In genomic region chr20:49507741-49508434, GRCh38 we compare ENCODE assay signal across 16 cellular contexts. TPM values are rescaled to one million over a fixed set of nuclear protein-coding genes. Genes with fewer than 3 reads are reported as not detected.
DNase-seq lines count a peak whose midpoint lies in the region; ATAC-seq, FAIRE-seq and TF ChIP-seq lines count a peak whose summit lies in the region.
"Had no signal": no experiment of that assay in that cellular context is flagged by ENCODE, and none has a peak within 500 bp of the region (broad histone marks: within the 10 kb centered on the region; RNA-seq: fewer than 3 reads in every experiment).

No MANE protein-coding gene starts in this region.

- H3K4me2 ChIP-seq in GM12878 (ENCODE audit: control insufficient read depth, insufficient read depth) = no peak overlapping the region
- H3K4me2 ChIP-seq in neural progenitor cell = no peak overlapping the region
- H3K4me2 ChIP-seq in osteoblast (ENCODE audit: insufficient read depth, low read length) = no peak overlapping the region

- CTCF ChIA-PET in GM12878 (lab: Yijun Ruan, JAX) (interaction anchor here (0.6 to 3.8 kb wide), 10 partner anchors 14 to 338 kb away, joined by 3 to 22 read pairs (median 4); no protein-coding TSS in a partner anchor), WTC11 (lab: Charles Lee) (interaction anchor here (1.0 to 6.5 kb wide), 12 partner anchors 11 to 188 kb away, joined by 3 to 76 read pairs (median 8); partner anchors contain the start of gene KCNB1)

- SMC1A ChIA-PET in GM12878 (lab: Charles Lee; ENCODE audit: uncharacterized antibody, unreplicated experiment) = interaction anchor here (1.1 to 1.4 kb wide), 4 partner anchors 14 to 90 kb away, joined by 3 read pairs; no protein-coding TSS in a partner anchor

- TF ChIP-seq EP300 in GM12878 (IDR thresholded peaks at IDR 0.05; ENCODE audit: borderline replicate concordance in 1 of 2, control insufficient read depth in 1 of 2, low read depth in 2 of 2, low read length in 2 of 2) = no peak

- no peaks in the 10 kb centered on the region for H3K36me3 ChIP-seq in GM12878 (ENCODE audit: control insufficient read depth in 2 of 2, insufficient read depth in 2 of 2, low read length in 1 of 2)
- no peaks in the 10 kb centered on the region for H3K36me3 ChIP-seq in neural progenitor cell
- no peaks in the 10 kb centered on the region for H3K36me3 ChIP-seq in osteoblast (ENCODE audit: insufficient read depth, low read length)
- H3K36me3 ChIP-seq: pancreas had no signal

- RAD21 ChIA-PET in GM12878 (lab: Charles Lee; ENCODE audit: unreplicated experiment) = no interaction called here

- H3K79me2 ChIP-seq in GM12878 (ENCODE audit: control insufficient read depth, insufficient read depth, low read length) (no peaks in the 10 kb centered on the region), neural progenitor cell (ENCODE audit: low read depth) (no peaks in the 10 kb centered on the region), osteoblast (ENCODE audit: insufficient read depth, low read length) (no peaks in the 10 kb centered on the region)

- H2AFZ ChIP-seq in GM12878 (ENCODE audit: control insufficient read depth, low read depth, low read length) (no peak overlapping the region), neural progenitor cell (replicated peaks) (no peak overlapping the region), osteoblast (ENCODE audit: low read length) (no peak overlapping the region)

- peaks cover 60% of the 10 kb centered on the region for H3K4me1 Mint-ChIP-seq in neural progenitor cell
- 0 out of 2 replicates have a peak, but pooled peaks cover 5% of the 10 kb centered on the region for H3K4me1 Mint-ChIP-seq in WTC11
- peaks cover 7% of the 10 kb centered on the region for H3K4me1 Mint-ChIP-seq in stimulated activated memory B cell treated with anti-CD40 and anti-IgM and Interleukin-4, amounts not matched to agents 10 μg/mL and 1 μg/mL and 100 μg/mL, for 72 hours

- no peak for TF ChIP-seq POLR2A in GM12878 (IDR thresholded peaks at IDR 0.05; ENCODE audit: low read depth, low read length)

- DNase-seq in COLO668 (lab: John Stamatoyannopoulos, UW; ENCODE audit: unreplicated experiment) (peak; percentile 37), NCI-H1694 treated with DMSO at 0.1 percent for 48 hours (lab: John Stamatoyannopoulos, UW) (peak; percentile 82), GM12878 (ENCODE audit: low read depth, low spot score) (no peak), neural progenitor cell (ENCODE audit: low spot score) (peak; percentile 20), WTC11 (ENCODE audit: low spot score) (no peak), osteoblast (ENCODE audit: insufficient read length, low spot score, missing footprints) (no peak)
- DNase-seq: GF-D8, left colon, pancreas, T1000, testis had no signal

- H3F3A ChIP-seq in neural progenitor cell (ENCODE audit: low read depth) = peaks cover 29% of the 10 kb centered on the region

- TF ChIP-seq CTCF in GM12878 (IDR thresholded peaks at IDR 0.05 in 2 of 3, conservative IDR thresholded peaks at IDR 0.05 in 1 of 3; ENCODE audit: control insufficient read depth in 2 of 3, extremely low read depth in 1 of 3, insufficient read depth in 1 of 3, low read depth in 3 of 3, low read length in 3 of 3) (no peak), neural progenitor cell (IDR thresholded peaks at IDR 0.05) (no peak), WTC11 (IDR thresholded peaks at IDR 0.05) (no peak), osteoblast (IDR thresholded peaks at IDR 0.05; ENCODE audit: extremely low read depth, low read depth, low read length) (no peak)

- H4K20me1 ChIP-seq in GM12878 (ENCODE audit: control insufficient read depth, insufficient read depth) (no peaks in the 10 kb centered on the region), neural progenitor cell (ENCODE audit: low read depth) (peaks cover 4% of the 10 kb centered on the region), osteoblast (ENCODE audit: insufficient read depth, low read length) (no peaks in the 10 kb centered on the region)

- H3K4me3 Mint-ChIP-seq in neural progenitor cell = no peak overlapping the region
- no peak overlapping the region for H3K4me3 Mint-ChIP-seq in WTC11
- no peak overlapping the region for H3K4me3 Mint-ChIP-seq in stimulated activated memory B cell treated with anti-CD40 and anti-IgM and Interleukin-4, amounts not matched to agents 10 μg/mL and 1 μg/mL and 100 μg/mL, for 72 hours

- intact Hi-C loops in GM12878 (cut with micrococcal nuclease; ENCODE audit: unreplicated experiment) = loop anchor here (1.0 kb wide), 1 partner anchor 174 kb away; no protein-coding TSS in a partner anchor

- H3K9me3 ChIP-seq in GM12878 (replicated peaks; ENCODE audit: control insufficient read depth, insufficient read depth, low read length) (no peaks in the 10 kb centered on the region), neural progenitor cell (ENCODE audit: low read depth) (no peaks in the 10 kb centered on the region), osteoblast (ENCODE audit: low read depth, low read length) (no peaks in the 10 kb centered on the region)
- H3K9me3 ChIP-seq: pancreas, testis had no signal

- ATAC-seq in GM12878 = peak; percentile 28
- no peak for ATAC-seq in WTC11
- no peak for ATAC-seq in stimulated activated memory B cell treated with anti-CD40 and anti-IgM and Interleukin-4, amounts not matched to agents 10 μg/mL and 1 μg/mL and 100 μg/mL, for 72 hours
- ATAC-seq in GM21367 (IDR thresholded peaks at IDR 0.05; ENCODE audit: unreplicated experiment) = no peak

- no peak for FAIRE-seq in GM12878 (lab: Jason Lieb, UNC)
- FAIRE-seq: pancreas, small intestine had no signal

- in situ Hi-C loops in GM12878 (cut with MboI) = loop anchor here (25.0 kb wide), 1 partner anchor 171 kb away; no protein-coding TSS in a partner anchor

- no TSS peak for BruUV-seq in GM12878 (replicated peaks; lab: Mats Ljungman, UMichigan)

- H3K4me3 ChIP-seq in GM12878 = no peak overlapping the region
- no peak overlapping the region for H3K4me3 ChIP-seq in neural progenitor cell
- no peak overlapping the region for H3K4me3 ChIP-seq in osteoblast (ENCODE audit: insufficient read depth, low read length)
- H3K4me3 ChIP-seq: pancreas, SK-N-MC, testis had no signal

- TF ChIP-seq RAD21 in GM12878 (IDR thresholded peaks at IDR 0.05; ENCODE audit: insufficient read depth, low read depth, low read length) = no peak

- POLR2A ChIA-PET in GM12878 (lab: Charles Lee) (no interaction called here), WTC11 (lab: Charles Lee) (no interaction called here)

- no peaks in the 10 kb centered on the region for H3K4me1 ChIP-seq in GM12878 (ENCODE audit: control insufficient read depth, insufficient read depth, low read length)
- peaks cover 35% of the 10 kb centered on the region for H3K4me1 ChIP-seq in neural progenitor cell
- peaks cover 17% of the 10 kb centered on the region for H3K4me1 ChIP-seq in osteoblast (ENCODE audit: insufficient read depth, low read length)
- H3K4me1 ChIP-seq: pancreas had no signal

- peak overlapping the region; percentile 39 for H3K27ac Mint-ChIP-seq in neural progenitor cell
- no peak overlapping the region for H3K27ac Mint-ChIP-seq in WTC11
- no peak overlapping the region for H3K27ac Mint-ChIP-seq in stimulated activated memory B cell treated with anti-CD40 and anti-IgM and Interleukin-4, amounts not matched to agents 10 μg/mL and 1 μg/mL and 100 μg/mL, for 72 hours

- H3K9ac ChIP-seq in GM12878 (ENCODE audit: control insufficient read depth, insufficient read depth, low read length) (no peak overlapping the region), neural progenitor cell (no peak overlapping the region)

- WGBS in GM12878 (ENCODE audit: insufficient coverage, insufficient replicate concordance, low lambda C conversion rate, missing lambda C conversion rate) = 61% methylated on average over 20 of the region's 21 CpGs

- H3K27ac ChIP-seq in GM12878 (ENCODE audit: control insufficient read depth, insufficient read depth) = no peak overlapping the region
- no peak overlapping the region for H3K27ac ChIP-seq in neural progenitor cell
- no peak overlapping the region for H3K27ac ChIP-seq in osteoblast (ENCODE audit: low read depth, low read length)
- H3K27ac ChIP-seq: pancreas, SK-N-MC, testis had no signal

- H3K27me3 Mint-ChIP-seq in neural progenitor cell (ENCODE audit: insufficient read depth, low read depth) (peaks cover 2% of the 10 kb centered on the region), WTC11 (ENCODE audit: low read depth) (no peaks in the 10 kb centered on the region)
- H3K27me3 Mint-ChIP-seq in stimulated activated memory B cell treated with anti-CD40 and anti-IgM and Interleukin-4, amounts not matched to agents 10 μg/mL and 1 μg/mL and 100 μg/mL, for 72 hours = peaks cover 53% of the 10 kb centered on the region

- H3K27me3 ChIP-seq in GM12878 (replicated peaks in 1 of 2; ENCODE audit: control insufficient read depth in 2 of 2, insufficient read depth in 2 of 2, low read length in 1 of 2) (peaks cover 4% of the 10 kb centered on the region in 2 experiments; a peak in 2 of 4 replicates), neural progenitor cell (no peaks in the 10 kb centered on the region), osteoblast (ENCODE audit: insufficient read depth, low read length) (peaks cover 26% of the 10 kb centered on the region)
- H3K27me3 ChIP-seq: pancreas, testis had no signal

- peaks cover 2% of the 10 kb centered on the region for H3K36me3 Mint-ChIP-seq in neural progenitor cell
- H3K36me3 Mint-ChIP-seq in WTC11 = peaks cover 12% of the 10 kb centered on the region; the same call in 1 of the 2 replicates
- H3K36me3 Mint-ChIP-seq in stimulated activated memory B cell treated with anti-CD40 and anti-IgM and Interleukin-4, amounts not matched to agents 10 μg/mL and 1 μg/mL and 100 μg/mL, for 72 hours = no peaks in the 10 kb centered on the region

- no peaks in the 10 kb centered on the region for H3K9me3 Mint-ChIP-seq in neural progenitor cell
- no peaks in the 10 kb centered on the region for H3K9me3 Mint-ChIP-seq in WTC11
- no peaks in the 10 kb centered on the region for H3K9me3 Mint-ChIP-seq in stimulated activated memory B cell treated with anti-CD40 and anti-IgM and Interleukin-4, amounts not matched to agents 10 μg/mL and 1 μg/mL and 100 μg/mL, for 72 hours

RNA-seq across cellular contexts. Expression of gene KCNB1, which starts 25.4 kb away (rescaled TPM):
- total RNA-seq in GM12878 (2013; cell fraction: nucleolus; rRNA removed) = not detected in 2 replicates
- total RNA-seq in GM12878 (2014; rRNA removed) (not detected in 2 replicates), GM12878 (2014; rRNA removed; fragmentation: Illumina TruSeq; extraction: Trizol) (not detected in 2 replicates), GM12878 (2021) (0.08 TPM in 1 of 2 replicates, not detected in the other), neural progenitor cell (ENCODE audit: low replicate concordance) (0.97 and 1.0 TPM in 2 replicates), WTC11 (2021) (1.1 to 1.5 TPM (median 1.1 TPM) in 3 replicates), osteoblast (under 0.01 TPM in 2 replicates)
- polyA plus RNA-seq in GM12878 (2011; ENCODE audit: low read depth) = not detected
- polyA plus RNA-seq in GM12878 (2011; rRNA removed) (not detected in 2 replicates), GM12878 (2014; fragmentation: Illumina TruSeq; extraction: Trizol) (not detected in 2 replicates), GM12878 (2014; fragmentation: Nextera tagmentation; extraction: Ambion mirVana) (under 1 TPM in 1 of 2 experiments, not detected in 1; 0.02 TPM), GM12878 (2014; rRNA removed) (not detected in 2 replicates), GM12878 (2016; fragmentation: Nextera tagmentation; extraction: Ambion mirVana) (under 1 TPM in 1 of 2 experiments, not detected in 1; 0.03 TPM)
- polyA plus RNA-seq in GM12878 (2011; cell fraction: cytosol; rRNA removed) = not detected in 2 replicates
- polyA plus RNA-seq in GM12878 (2011; cell fraction: nucleus; rRNA removed) = not detected in 2 replicates
- polyA plus RNA-seq in GM12878 (2012) = 0.04 TPM in 1 of 2 replicates, not detected in the other
- polyA minus RNA-seq in GM12878 (2011; rRNA and poly(A)+ RNA removed) = 0.05 TPM in 1 of 2 replicates, not detected in the other
- polyA minus RNA-seq in GM12878 (2011; cell fraction: cytosol; rRNA and poly(A)+ RNA removed) = not detected in 2 replicates
- not detected in 2 replicates for polyA minus RNA-seq in GM12878 (2011; cell fraction: nucleus; rRNA and poly(A)+ RNA removed)
- total RNA-seq: Calu3 had no signal

Comparison
In these comparisons a context has a peak if more than half of its experiments do, and no peak if none do; other contexts are left out.
1. DNase-seq: peak in COLO668 (single experiment), NCI-H1694 treated with DMSO at 0.1 percent for 48 hours (single experiment) and neural progenitor cell (single experiment); none in GM12878 (single experiment), WTC11 (single experiment) and osteoblast (single experiment).